10 cellular contexts compared by ENCODE assay signal in the genomic region with DNA sequence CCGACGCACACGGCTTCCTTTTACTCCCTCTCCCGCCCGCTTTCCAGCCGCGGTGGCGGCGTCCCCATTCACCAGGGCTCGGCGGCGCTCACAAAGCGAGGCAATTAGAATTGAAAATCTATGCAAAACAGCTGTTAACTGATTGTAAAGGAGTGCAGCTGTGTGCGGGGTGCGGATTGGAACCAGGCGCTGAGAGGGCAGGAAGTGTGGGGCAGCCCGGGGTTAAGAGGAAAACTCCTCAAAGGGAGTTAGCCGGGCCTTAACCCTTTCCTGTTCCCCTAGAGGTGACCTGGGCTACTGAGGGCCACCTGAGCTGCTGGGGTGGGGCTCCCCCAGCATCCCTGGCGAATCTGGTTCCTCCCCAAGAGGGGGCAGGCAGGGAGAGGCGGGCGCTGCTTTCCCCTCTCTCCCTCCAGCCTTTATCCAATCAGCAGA. TPM values are rescaled to one million over a fixed set of nuclear protein-coding genes. Genes with fewer than 3 reads are reported as not detected.
DNase-seq lines count a peak whose midpoint lies in the region; ATAC-seq and TF ChIP-seq lines count a peak whose summit lies in the region.
"Had no signal": no experiment of that assay in that cellular context is flagged by ENCODE, and none has a peak within 500 bp of the region (broad histone marks: within the 10 kb centered on the region; RNA-seq: fewer than 3 reads in every experiment).

No MANE protein-coding gene starts in this region.

- ATAC-seq in HG02884 (IDR thresholded peaks at IDR 0.05; ENCODE audit: unreplicated experiment) (no peak), heart left ventricle (no peak)
- ATAC-seq: esophagus mucosa had no signal

- H3K36me3 ChIP-seq in mucosa of rectum (ENCODE audit: control insufficient read depth in 2 of 2, insufficient read depth in 2 of 2, low read length in 2 of 2), result no peaks in the 10 kb centered on the region
- H3K36me3 ChIP-seq in heart left ventricle, result no peaks in the 10 kb centered on the region

- in situ Hi-C loops in astrocyte of the cerebellum (cut with HindIII; ENCODE audit: low sequenced_read_pairs), result no loop called here

- H3K27ac ChIP-seq in mucosa of rectum (ENCODE audit: low read depth in 2 of 2, low read length in 2 of 2) (peak overlapping the region; percentile 63 to 66), heart left ventricle (peak overlapping the region in 1 of 12 donors; percentile 72)

- 35 to 49% (median 43%) methylated on average over 21 of the region's 21 CpGs for WGBS in heart left ventricle, 4 donors

- intact Hi-C loops in heart left ventricle (cut with DNase I), result loop anchor here in 5 of 10 donors (5.0 to 10.0 kb wide), 9 partner anchors 45 to 493 kb away; partner anchors contain the start of gene CIBAR2 (in 1 of the 5)

- H3K4me3 ChIP-seq in Jurkat, Clone E6-1 (ENCODE audit: low read length), result peak overlapping the region; percentile 45
- H3K4me3 ChIP-seq in astrocyte of the cerebellum (ENCODE audit: low read depth, low read length) (no peak overlapping the region), mucosa of rectum (ENCODE audit: low read length in 2 of 2) (peak overlapping the region; percentile 17 to 37), heart left ventricle (peak overlapping the region in 1 of 12 donors; percentile 13)

- H3K4me1 ChIP-seq in mucosa of rectum (ENCODE audit: control insufficient read depth in 2 of 2, insufficient read depth in 2 of 2, low read length in 2 of 2) (peaks cover 39 to 50% of the 10 kb centered on the region in 2 donors), heart left ventricle (peaks cover 0 to 51% (median 32%) of the 10 kb centered on the region in 12 donors)

- peak overlapping the region; percentile 32 to 61 for H3K9ac ChIP-seq in mucosa of rectum (ENCODE audit: low read depth in 1 of 2, low read length in 2 of 2)

- H3K27me3 ChIP-seq in mucosa of rectum (ENCODE audit: control insufficient read depth in 2 of 2, insufficient read depth in 2 of 2, low read length in 2 of 2), result no peaks in the 10 kb centered on the region
- no peaks in the 10 kb centered on the region for H3K27me3 ChIP-seq in heart left ventricle

- no peak for TF ChIP-seq POLR2A in heart left ventricle (IDR thresholded peaks at IDR 0.05)

- TF ChIP-seq CTCF in astrocyte of the cerebellum (IDR thresholded peaks at IDR 0.05; ENCODE audit: low read depth, low read length, missing control alignments), result peak; percentile 13
- TF ChIP-seq CTCF in heart left ventricle (IDR thresholded peaks at IDR 0.05), result peak in 1 of 12 donors; percentile 9

- H3K9me3 ChIP-seq in mucosa of rectum (ENCODE audit: control insufficient read depth in 2 of 2, low read length in 2 of 2), result no peaks in the 10 kb centered on the region
- H3K9me3 ChIP-seq in heart left ventricle, result no peaks in the 10 kb centered on the region

- DNase-seq in COLO668 (lab: John Stamatoyannopoulos, UW; ENCODE audit: unreplicated experiment), result peak; percentile 70
- DNase-seq in Jurkat, Clone E6-1 (ENCODE audit: low read depth, low spot score), result peak; percentile 87
- DNase-seq in astrocyte of the cerebellum (ENCODE audit: low read depth), result no peak
- DNase-seq in NCI-H2029 (lab: John Stamatoyannopoulos, UW), result no peak
- no peak for DNase-seq in heart left ventricle
- no peak for DNase-seq in NCI-H1694 treated with DMSO at 0.1 percent for 48 hours (lab: John Stamatoyannopoulos, UW)
- DNase-seq: activated naive CD4-positive, alpha-beta T cell treated with anti-CD3 and anti-CD28 coated beads, Interleukin-2, amount 50 U/mL, for 16 hours had no signal

RNA-seq across cellular contexts. Expression of gene GSE1, which starts 5.8 kb away (rescaled TPM):
- 71.0 TPM for polyA plus RNA-seq in Jurkat, Clone E6-1 (2012; ENCODE audit: insufficient read depth, insufficient read length)
- 10 to 100 TPM; 23.4 to 48.4 (median 38.5) TPM for total RNA-seq in heart left ventricle
- 10 to 100 TPM; 18.1 to 35.3 TPM for polyA plus RNA-seq in heart left ventricle

Comparison
In these comparisons a context has a peak if more than half of its experiments do, and no peak if none do; other contexts are left out.
1. DNase-seq: peak in COLO668 (single experiment) and Jurkat, Clone E6-1 (single experiment); none in astrocyte of the cerebellum (single experiment), NCI-H2029 (single experiment), heart left ventricle (0 of 5) and NCI-H1694 treated with DMSO at 0.1 percent for 48 hours (single experiment).